1 cellular context compared by ENCODE assay signal in genomic region chr15:30030350-30030749, GRCh38.
TF ChIP-seq lines count a peak whose summit lies in the region.

No MANE protein-coding gene starts in this region.

TF ChIP-seq in liver, 16 proteins besides CTCF, POLR2A, EP300 and RAD21 (continued from another document):
- TF ChIP-seq REST (IDR thresholded peaks at IDR 0.05) (no peak), JUND (IDR thresholded peaks at IDR 0.05) (no peak), NR2F2 (IDR thresholded peaks at IDR 0.05) (no peak), TAF1 (conservative IDR thresholded peaks at IDR 0.05) (no peak), EGR1 (IDR thresholded peaks at IDR 0.05; ENCODE audit: low read depth in 2 of 2) (no peak), GABPA (IDR thresholded peaks at IDR 0.05 in 1 of 2, conservative IDR thresholded peaks at IDR 0.05 in 1 of 2) (no peak), YY1 (IDR thresholded peaks at IDR 0.05) (no peak), HNF4A (conservative IDR thresholded peaks at IDR 0.05) (no peak), MAX (IDR thresholded peaks at IDR 0.05) (no peak)
